Comparison of ENCODE assay signal across 1 cellular context in the genomic region with DNA sequence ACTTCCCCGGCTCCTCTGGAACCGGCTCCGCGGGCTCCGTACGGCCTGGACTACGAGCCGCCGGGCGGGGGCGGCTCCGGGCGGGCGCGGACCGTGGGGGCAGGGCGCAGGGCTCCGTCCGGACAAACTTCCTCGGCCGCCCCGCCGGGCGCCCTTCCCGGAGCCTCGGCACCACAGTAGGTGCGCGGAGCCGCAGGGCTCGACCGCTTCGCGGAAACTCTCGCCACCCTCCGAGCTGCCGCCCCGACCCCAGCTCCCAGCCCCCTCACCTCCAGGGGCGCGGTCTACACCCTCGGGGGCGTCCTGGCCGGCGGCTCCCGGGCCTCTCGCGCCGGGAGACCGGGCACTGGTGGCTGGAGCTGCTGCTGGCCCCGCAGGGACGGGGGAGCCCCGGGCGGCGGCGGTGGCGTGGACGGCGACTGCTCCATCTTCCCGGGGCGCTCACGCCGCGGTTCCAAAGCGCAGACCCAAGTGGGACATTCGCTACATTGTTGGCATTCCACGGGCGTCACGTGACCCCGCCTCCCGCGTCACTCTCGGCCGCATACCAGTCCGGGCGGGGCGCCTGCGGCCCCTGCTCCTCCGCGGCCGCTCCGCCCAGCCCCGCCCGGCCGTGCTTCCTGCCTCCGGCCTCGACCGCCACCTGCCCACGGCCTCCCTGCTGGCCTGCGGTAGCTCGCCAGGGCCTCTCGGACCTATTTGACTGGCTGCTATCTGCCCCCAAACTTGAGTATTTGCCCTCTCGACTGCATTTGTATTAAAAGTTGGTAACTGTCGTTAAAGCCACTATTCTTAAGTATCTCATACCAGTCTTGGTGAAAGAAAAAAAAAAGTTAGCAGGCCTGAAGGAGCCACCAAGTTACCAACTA.
A peak's percentile ranks its signal among the peaks of the same experiment; 100 is the strongest.
TF ChIP-seq lines count a peak whose summit lies in the region.

A gene (minus strand): TSS at position 510 of the 869 bp plus-strand sequence. CDS start 15,560 bp downstream, outside the sequence.

TF ChIP-seq in K562, 482 proteins besides CTCF, POLR2A, EP300 and RAD21 (continued from another document):
- TF ChIP-seq ZKSCAN3 (CRISPR knock-in tag; IDR thresholded peaks at IDR 0.05) (no peak), ZNF212 (CRISPR knock-in tag; IDR thresholded peaks at IDR 0.05) (no peak), OTX1 (CRISPR knock-in tag; IDR thresholded peaks at IDR 0.05) (no peak), CBFA2T2 (conservative IDR thresholded peaks at IDR 0.05) (peak; percentile 78), KLF1 (tag; IDR thresholded peaks at IDR 0.05) (0 out of 2 replicates have a peak, but pooled peaks have one; percentile 34), NRF1 (conservative IDR thresholded peaks at IDR 0.05 in 1 of 2, IDR thresholded peaks at IDR 0.05 in 1 of 2) (peak; percentile 56 to 64; a peak in 3 of 4 replicates), CBX1 (IDR thresholded peaks at IDR 0.05; ENCODE audit: low read depth) (0 out of 2 replicates have a peak, but pooled peaks have one; percentile 23), TBP (optimal IDR thresholded peaks at IDR 0.05; ENCODE audit: low read depth, low read length) (peak; percentile 21), SUPT5H (IDR thresholded peaks at IDR 0.05) (peak; percentile 22; the same call in 1 of the 2 replicates), ZFX (CRISPR knock-in tag; IDR thresholded peaks at IDR 0.05) (peak; percentile 86)
- TF ChIP-seq, protein P1, sequence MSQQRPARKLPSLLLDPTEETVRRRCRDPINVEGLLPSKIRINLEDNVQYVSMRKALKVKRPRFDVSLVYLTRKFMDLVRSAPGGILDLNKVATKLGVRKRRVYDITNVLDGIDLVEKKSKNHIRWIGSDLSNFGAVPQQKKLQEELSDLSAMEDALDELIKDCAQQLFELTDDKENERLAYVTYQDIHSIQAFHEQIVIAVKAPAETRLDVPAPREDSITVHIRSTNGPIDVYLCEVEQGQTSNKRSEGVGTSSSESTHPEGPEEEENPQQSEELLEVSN (IDR thresholded peaks at IDR 0.05; ENCODE audit: borderline replicate concordance in 1 of 2, extremely low read depth in 1 of 2, insufficient read depth in 1 of 2, insufficient read length in 1 of 2, low read depth in 1 of 2, low read length in 1 of 2, poor library complexity in 1 of 2, severe bottlenecking in 1 of 2), result peak in 1 of 2 experiments; percentile 83
- TF ChIP-seq, protein P2, sequence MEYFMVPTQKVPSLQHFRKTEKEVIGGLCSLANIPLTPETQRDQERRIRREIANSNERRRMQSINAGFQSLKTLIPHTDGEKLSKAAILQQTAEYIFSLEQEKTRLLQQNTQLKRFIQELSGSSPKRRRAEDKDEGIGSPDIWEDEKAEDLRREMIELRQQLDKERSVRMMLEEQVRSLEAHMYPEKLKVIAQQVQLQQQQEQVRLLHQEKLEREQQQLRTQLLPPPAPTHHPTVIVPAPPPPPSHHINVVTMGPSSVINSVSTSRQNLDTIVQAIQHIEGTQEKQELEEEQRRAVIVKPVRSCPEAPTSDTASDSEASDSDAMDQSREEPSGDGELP (CRISPR knock-in tag; IDR thresholded peaks at IDR 0.05; ENCODE audit: borderline replicate concordance), result peak; percentile 28; the same call in 1 of the 2 replicates
- TF ChIP-seq, protein P3, sequence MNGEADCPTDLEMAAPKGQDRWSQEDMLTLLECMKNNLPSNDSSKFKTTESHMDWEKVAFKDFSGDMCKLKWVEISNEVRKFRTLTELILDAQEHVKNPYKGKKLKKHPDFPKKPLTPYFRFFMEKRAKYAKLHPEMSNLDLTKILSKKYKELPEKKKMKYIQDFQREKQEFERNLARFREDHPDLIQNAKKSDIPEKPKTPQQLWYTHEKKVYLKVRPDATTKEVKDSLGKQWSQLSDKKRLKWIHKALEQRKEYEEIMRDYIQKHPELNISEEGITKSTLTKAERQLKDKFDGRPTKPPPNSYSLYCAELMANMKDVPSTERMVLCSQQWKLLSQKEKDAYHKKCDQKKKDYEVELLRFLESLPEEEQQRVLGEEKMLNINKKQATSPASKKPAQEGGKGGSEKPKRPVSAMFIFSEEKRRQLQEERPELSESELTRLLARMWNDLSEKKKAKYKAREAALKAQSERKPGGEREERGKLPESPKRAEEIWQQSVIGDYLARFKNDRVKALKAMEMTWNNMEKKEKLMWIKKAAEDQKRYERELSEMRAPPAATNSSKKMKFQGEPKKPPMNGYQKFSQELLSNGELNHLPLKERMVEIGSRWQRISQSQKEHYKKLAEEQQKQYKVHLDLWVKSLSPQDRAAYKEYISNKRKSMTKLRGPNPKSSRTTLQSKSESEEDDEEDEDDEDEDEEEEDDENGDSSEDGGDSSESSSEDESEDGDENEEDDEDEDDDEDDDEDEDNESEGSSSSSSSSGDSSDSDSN (IDR thresholded peaks at IDR 0.05; ENCODE audit: borderline replicate concordance in 1 of 2, low read depth in 2 of 2, low read length in 2 of 2), result peak; percentile 80 to 86; a peak in 3 of 4 replicates
- TF ChIP-seq, protein P4, sequence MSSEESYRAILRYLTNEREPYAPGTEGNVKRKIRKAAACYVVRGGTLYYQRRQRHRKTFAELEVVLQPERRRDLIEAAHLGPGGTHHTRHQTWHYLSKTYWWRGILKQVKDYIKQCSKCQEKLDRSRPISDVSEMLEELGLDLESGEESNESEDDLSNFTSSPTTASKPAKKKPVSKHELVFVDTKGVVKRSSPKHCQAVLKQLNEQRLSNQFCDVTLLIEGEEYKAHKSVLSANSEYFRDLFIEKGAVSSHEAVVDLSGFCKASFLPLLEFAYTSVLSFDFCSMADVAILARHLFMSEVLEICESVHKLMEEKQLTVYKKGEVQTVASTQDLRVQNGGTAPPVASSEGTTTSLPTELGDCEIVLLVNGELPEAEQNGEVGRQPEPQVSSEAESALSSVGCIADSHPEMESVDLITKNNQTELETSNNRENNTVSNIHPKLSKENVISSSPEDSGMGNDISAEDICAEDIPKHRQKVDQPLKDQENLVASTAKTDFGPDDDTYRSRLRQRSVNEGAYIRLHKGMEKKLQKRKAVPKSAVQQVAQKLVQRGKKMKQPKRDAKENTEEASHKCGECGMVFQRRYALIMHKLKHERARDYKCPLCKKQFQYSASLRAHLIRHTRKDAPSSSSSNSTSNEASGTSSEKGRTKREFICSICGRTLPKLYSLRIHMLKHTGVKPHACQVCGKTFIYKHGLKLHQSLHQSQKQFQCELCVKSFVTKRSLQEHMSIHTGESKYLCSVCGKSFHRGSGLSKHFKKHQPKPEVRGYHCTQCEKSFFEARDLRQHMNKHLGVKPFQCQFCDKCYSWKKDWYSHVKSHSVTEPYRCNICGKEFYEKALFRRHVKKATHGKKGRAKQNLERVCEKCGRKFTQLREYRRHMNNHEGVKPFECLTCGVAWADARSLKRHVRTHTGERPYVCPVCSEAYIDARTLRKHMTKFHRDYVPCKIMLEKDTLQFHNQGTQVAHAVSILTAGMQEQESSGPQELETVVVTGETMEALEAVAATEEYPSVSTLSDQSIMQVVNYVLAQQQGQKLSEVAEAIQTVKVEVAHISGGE (CRISPR knock-in tag; IDR thresholded peaks at IDR 0.05), result peak in 1 of 3 experiments; percentile 35; a peak in 1 of 6 replicates
- TF ChIP-seq, protein P5, sequence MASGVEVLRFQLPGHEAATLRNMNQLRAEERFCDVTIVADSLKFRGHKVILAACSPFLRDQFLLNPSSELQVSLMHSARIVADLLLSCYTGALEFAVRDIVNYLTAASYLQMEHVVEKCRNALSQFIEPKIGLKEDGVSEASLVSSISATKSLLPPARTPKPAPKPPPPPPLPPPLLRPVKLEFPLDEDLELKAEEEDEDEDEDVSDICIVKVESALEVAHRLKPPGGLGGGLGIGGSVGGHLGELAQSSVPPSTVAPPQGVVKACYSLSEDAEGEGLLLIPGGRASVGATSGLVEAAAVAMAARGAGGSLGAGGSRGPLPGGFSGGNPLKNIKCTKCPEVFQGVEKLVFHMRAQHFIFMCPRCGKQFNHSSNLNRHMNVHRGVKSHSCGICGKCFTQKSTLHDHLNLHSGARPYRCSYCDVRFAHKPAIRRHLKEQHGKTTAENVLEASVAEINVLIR (CRISPR knock-in tag; IDR thresholded peaks at IDR 0.05), result peak; percentile 42; the same call in 1 of the 2 replicates
